In genomic region chrX:12791253-12792228, GRCh38 we compare ENCODE assay signal across 8 cellular contexts. TPM values are rescaled to one million over a fixed set of nuclear protein-coding genes. Genes with fewer than 3 reads are reported as not detected.
A peak's percentile ranks its signal among the peaks of the same experiment; 100 is the strongest.
DNase-seq lines count a peak whose midpoint lies in the region; ATAC-seq and TF ChIP-seq lines count a peak whose summit lies in the region.

Gene PRPS2 (plus strand): TSS chrX:12791412. CDS start chrX:12791498, 86 bp downstream.

- H3K27me3 ChIP-seq in endodermal cell (ENCODE audit: control insufficient read depth, insufficient read depth, low read length, poor library complexity, severe bottlenecking) (peaks cover 57% of the 10 kb centered on the region), mononuclear cell (ENCODE audit: insufficient read depth, low read length) (no peaks in the 10 kb centered on the region)

- no peak for TF ChIP-seq CTCF in endodermal cell (conservative IDR thresholded peaks at IDR 0.05)

- H3K4me1 Mint-ChIP-seq in endodermal cell: no peaks in the 10 kb centered on the region

- no peak within 1 kb of the TSS for H3K27ac Mint-ChIP-seq in endodermal cell

- no peak within 1 kb of the TSS for H3K9ac ChIP-seq in endodermal cell (ENCODE audit: extremely low read depth, low read length, poor library complexity, severe bottlenecking)

- H3K27me3 Mint-ChIP-seq in endodermal cell (ENCODE audit: insufficient read depth): peaks cover 47% of the 10 kb centered on the region

- no peak within 1 kb of the TSS for H3K27ac ChIP-seq in endodermal cell (ENCODE audit: low read depth, low read length)

- ATAC-seq in HG03097 (IDR thresholded peaks at IDR 0.05; ENCODE audit: low FRiP score, unreplicated experiment): peak; percentile 80

- H3K4me3 Mint-ChIP-seq in endodermal cell: peak within 1 kb of the TSS; percentile 68

- H3K9me3 ChIP-seq in endodermal cell (ENCODE audit: control insufficient read depth, low read length): no peaks in the 10 kb centered on the region
- H3K9me3 ChIP-seq in mononuclear cell (ENCODE audit: low read depth, low read length): no peaks in the 10 kb centered on the region

- CTCF ChIA-PET in activated CD8-positive, alpha-beta memory T cell treated with anti-CD3 and anti-CD28 coated beads for 36 hours (lab: Charles Lee): interaction anchor here (1.2 to 2.3 kb wide), 2 partner anchors 13 to 20 kb away, joined by 3 to 8 read pairs; no protein-coding TSS in a partner anchor

- H3K9me3 Mint-ChIP-seq in endodermal cell: peaks cover 50% of the 10 kb centered on the region

- peaks cover 2% of the 10 kb centered on the region for H3K36me3 Mint-ChIP-seq in endodermal cell (ENCODE audit: low read depth)

- POLR2A ChIA-PET in activated CD8-positive, alpha-beta memory T cell treated with anti-CD3 and anti-CD28 coated beads for 36 hours (lab: Charles Lee): interaction anchor here (0.7 to 1.1 kb wide), 3 partner anchors 11 to 51 kb away, joined by 3 to 4 read pairs (median 3); no protein-coding TSS in a partner anchor

- peak; percentile 12 to 37 for DNase-seq in SHP77 (lab: John Stamatoyannopoulos, UW)
- no peak for DNase-seq in SHP77 treated with DMSO at 0.1 percent for 48 hours (lab: John Stamatoyannopoulos, UW)
- peak; percentile 78 for DNase-seq in NCI-H748 (lab: John Stamatoyannopoulos, UW; ENCODE audit: unreplicated experiment)
- DNase-seq in endodermal cell: peak; percentile 84
- DNase-seq in stimulated activated CD8-positive, alpha-beta memory T cell treated with anti-CD3 and anti-CD28 coated beads, Interleukin-2, amount 100 ng/mL, for 48 hours (ENCODE audit: low read depth in 2 of 2): peak; percentile 51 to 59

- no peaks in the 10 kb centered on the region for H3K4me1 ChIP-seq in endodermal cell (ENCODE audit: control insufficient read depth, insufficient read depth, low read length)
- H3K4me1 ChIP-seq in mononuclear cell (ENCODE audit: insufficient read depth, low read length): peaks cover 10% of the 10 kb centered on the region

- peak within 1 kb of the TSS; percentile 72 for H3K4me3 ChIP-seq in endodermal cell (ENCODE audit: low read length)
- peak within 1 kb of the TSS; percentile 63 for H3K4me3 ChIP-seq in mononuclear cell (ENCODE audit: low read length)

- 0 to 1% methylated on average over 1 to 113 of the region's 113 CpGs for WGBS in endodermal cell (ENCODE audit: insufficient coverage in 1 of 2, insufficient read length in 1 of 2), 2 experiments

- H3K36me3 ChIP-seq in endodermal cell (ENCODE audit: control insufficient read depth, insufficient read depth, low read length): no peaks in the 10 kb centered on the region

RNA-seq across cellular contexts. Expression of gene PRPS2, which starts in this region (rescaled TPM):
- total RNA-seq in activated CD8-positive, alpha-beta memory T cell treated with anti-CD3 and anti-CD28 coated beads for 36 hours: 10 to 100 TPM; 98.9 to 99.5 TPM
- total RNA-seq in endodermal cell (10 to 100 TPM; 12.4 to 17.2 TPM), mononuclear cell (15.7 TPM)
- polyA plus RNA-seq in endodermal cell (2013, experiment 1 of 2): 22.2 TPM
- polyA plus RNA-seq in endodermal cell (2013, experiment 2 of 2): 22.5 TPM
